In the genomic region with DNA sequence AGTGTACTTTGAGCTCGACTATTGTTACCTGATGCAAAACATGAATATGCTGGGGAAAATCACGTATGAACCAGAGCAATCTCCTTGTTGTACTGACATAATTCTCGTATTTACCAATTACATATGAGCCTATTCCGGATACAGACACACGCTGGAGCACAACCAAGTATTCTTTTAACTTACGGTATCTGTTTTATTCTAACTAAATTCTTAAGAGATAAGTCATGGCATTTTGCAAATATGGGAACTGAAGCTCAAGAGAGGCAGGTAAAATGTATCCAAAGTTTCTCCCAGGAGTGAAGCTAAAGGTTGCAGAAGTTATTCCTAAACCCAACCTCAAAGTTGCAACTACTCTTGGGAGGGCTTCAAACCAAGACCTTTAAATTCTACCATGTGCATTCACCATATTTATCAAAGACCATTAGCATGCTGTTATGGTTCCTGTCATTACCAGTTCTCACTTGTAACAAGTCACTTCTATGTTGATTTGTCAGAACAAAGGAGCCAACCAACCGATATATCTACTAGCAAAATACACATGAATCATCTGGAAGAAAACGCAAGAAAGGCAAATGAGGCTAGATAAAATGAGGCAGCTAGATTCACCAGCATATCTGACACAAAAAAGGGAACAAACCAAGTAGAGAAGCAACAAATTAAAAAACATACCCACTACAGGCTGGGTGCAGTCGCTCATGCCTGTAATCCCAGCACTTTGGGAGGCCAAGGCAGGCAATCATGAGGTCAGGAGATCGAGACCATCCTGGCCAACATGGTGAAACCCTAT, we compare ENCODE assay signal across 14 cellular contexts. TPM values are rescaled to one million over a fixed set of nuclear protein-coding genes. Genes with fewer than 3 reads are reported as not detected.
DNase-seq lines count a peak whose midpoint lies in the region; ATAC-seq and TF ChIP-seq lines count a peak whose summit lies in the region.
"Had no signal": no experiment of that assay in that cellular context is flagged by ENCODE, and none has a peak within 500 bp of the region (broad histone marks: within the 10 kb centered on the region; RNA-seq: fewer than 3 reads in every experiment).

No MANE protein-coding gene starts in this region.

- H3K9me2 ChIP-seq in SU-DHL-6 (replicated peaks; ENCODE audit: insufficient read depth, low read length): no peaks in the 10 kb centered on the region

- H3K27me3 ChIP-seq in SU-DHL-6 (ENCODE audit: low read length): no peaks in the 10 kb centered on the region
- H3K27me3 ChIP-seq in smooth muscle cell (ENCODE audit: low read depth): no peaks in the 10 kb centered on the region
- H3K27me3 ChIP-seq: hepatocyte, vagina had no signal

- peaks cover 7% of the 10 kb centered on the region for H3K4me1 ChIP-seq in smooth muscle cell (ENCODE audit: low read depth)

- no peaks in the 10 kb centered on the region for H3K27me3 Mint-ChIP-seq in activated T-cell treated with anti-CD3 and anti-CD28 coated beads, Interleukin-2, amount 50 U/mL, for 4 hours (ENCODE audit: low read depth)

- H3K36me3 Mint-ChIP-seq in activated T-cell treated with anti-CD3 and anti-CD28 coated beads, Interleukin-2, amount 50 U/mL, for 4 hours (ENCODE audit: insufficient read depth): peaks cover 17% of the 10 kb centered on the region

- intact Hi-C loops in posterior vena cava (cut with DNase I): loop anchor here in 1 of 2 donors (10.0 kb wide), 1 partner anchor 115 kb away; no protein-coding TSS in a partner anchor

- no peak overlapping the region for H2AFZ ChIP-seq in SU-DHL-6 (ENCODE audit: low read depth, low read length, severe bottlenecking)
- no peak overlapping the region for H2AFZ ChIP-seq in smooth muscle cell (ENCODE audit: low read depth)
- H2AFZ ChIP-seq: hepatocyte had no signal

- DNase-seq in activated T-cell treated with anti-CD3 and anti-CD28 coated beads, Interleukin-2, amount 50 U/mL, for 4 hours: no peak
- DNase-seq in activated T-cell treated with anti-CD3 and anti-CD28 coated beads for 4 hours (no peak), epithelial cell of proximal tubule (ENCODE audit: low read depth) (peak; percentile 42), smooth muscle cell (lab: John Stamatoyannopoulos, UW; ENCODE audit: unreplicated experiment) (no peak), 8988T (no peak), nucleus accumbens (lab: John Stamatoyannopoulos, UW) (no peak), posterior vena cava (ENCODE audit: low spot score) (no peak)
- DNase-seq: left ventricle myocardium superior; NCI-H226; occipital lobe; stimulated activated CD8-positive, alpha-beta memory T cell treated with anti-CD3 and anti-CD28 coated beads, Interleukin-4, amount 100 ng/mL, for 48 hours had no signal

- H3K4me1 Mint-ChIP-seq in activated T-cell treated with anti-CD3 and anti-CD28 coated beads, Interleukin-2, amount 50 U/mL, for 4 hours (ENCODE audit: low read depth): peaks cover 68% of the 10 kb centered on the region

- 0 out of 2 replicates have a peak, but pooled peaks cover 3% of the 10 kb centered on the region for H3K36me3 ChIP-seq in SU-DHL-6 (ENCODE audit: low read length)
- H3K36me3 ChIP-seq in smooth muscle cell (ENCODE audit: low read depth): no peaks in the 10 kb centered on the region
- H3K36me3 ChIP-seq: vagina had no signal

- ATAC-seq in activated T-cell treated with anti-CD3 and anti-CD28 coated beads, Interleukin-2, amount 50 U/mL, for 4 hours: peak; percentile 52 to 55
- ATAC-seq: left ventricle myocardium superior had no signal

- H3F3A ChIP-seq in SU-DHL-6 (ENCODE audit: insufficient read depth) (peaks cover 64% of the 10 kb centered on the region), smooth muscle cell (ENCODE audit: low read depth) (no peaks in the 10 kb centered on the region)

- no peak overlapping the region for H3K9ac ChIP-seq in SU-DHL-6 (ENCODE audit: low read length)
- no peak overlapping the region for H3K9ac ChIP-seq in smooth muscle cell (ENCODE audit: low read depth)

- H3K9me3 Mint-ChIP-seq in activated T-cell treated with anti-CD3 and anti-CD28 coated beads, Interleukin-2, amount 50 U/mL, for 4 hours: no peaks in the 10 kb centered on the region

- H3K4me3 ChIP-seq in SU-DHL-6 (ENCODE audit: insufficient read depth, low read length, poor library complexity, severe bottlenecking) (no peak overlapping the region), epithelial cell of proximal tubule (ENCODE audit: low read depth, low read length) (no peak overlapping the region), smooth muscle cell (no peak overlapping the region)
- H3K4me3 ChIP-seq: hepatocyte, vagina had no signal

- peak overlapping the region; percentile 52 for H3K4me2 ChIP-seq in SU-DHL-6 (ENCODE audit: low read depth, low read length, poor library complexity, severe bottlenecking)
- no peak overlapping the region for H3K4me2 ChIP-seq in smooth muscle cell
- H3K4me2 ChIP-seq: hepatocyte had no signal

- H3K27ac ChIP-seq in SU-DHL-6 (ENCODE audit: low read depth, low read length) (peak overlapping the region; percentile 68), smooth muscle cell (ENCODE audit: low read depth) (peak overlapping the region; percentile 51)
- H3K27ac ChIP-seq: vagina had no signal

- no peak for TF ChIP-seq CTCF in SU-DHL-6 (IDR thresholded peaks at IDR 0.05; ENCODE audit: insufficient read depth, low read length, poor library complexity, severe bottlenecking)
- TF ChIP-seq CTCF in epithelial cell of proximal tubule (conservative IDR thresholded peaks at IDR 0.05; ENCODE audit: low read depth, low read length): no peak
- no peak for TF ChIP-seq CTCF in smooth muscle cell (IDR thresholded peaks at IDR 0.05; ENCODE audit: borderline replicate concordance, insufficient read depth, poor library complexity, severe bottlenecking)

- 85% methylated on average over 10 of the region's 10 CpGs for WGBS in smooth muscle cell (ENCODE audit: low lambda C conversion rate)

- peaks cover 28% of the 10 kb centered on the region for H4K20me1 ChIP-seq in SU-DHL-6 (ENCODE audit: low read depth, low read length)
- H4K20me1 ChIP-seq in smooth muscle cell (ENCODE audit: low read depth): peaks cover 100% of the 10 kb centered on the region

- no peak overlapping the region for H3K4me3 Mint-ChIP-seq in activated T-cell treated with anti-CD3 and anti-CD28 coated beads, Interleukin-2, amount 50 U/mL, for 4 hours

- H3K9me3 ChIP-seq in SU-DHL-6 (ENCODE audit: insufficient read depth, low read length): no peaks in the 10 kb centered on the region
- no peaks in the 10 kb centered on the region for H3K9me3 ChIP-seq in smooth muscle cell (replicated peaks; ENCODE audit: low read depth)
- H3K9me3 ChIP-seq: vagina had no signal

- H3K79me2 ChIP-seq in SU-DHL-6 (ENCODE audit: insufficient read depth, low read length): peaks cover 100% of the 10 kb centered on the region
- H3K79me2 ChIP-seq in smooth muscle cell (ENCODE audit: low read depth): peaks cover 100% of the 10 kb centered on the region

RNA-seq across cellular contexts. Expression of gene TBL1XR1, which starts 17.8 kb away (rescaled TPM):
- total RNA-seq in activated T-cell treated with anti-CD3 and anti-CD28 coated beads, Interleukin-2, amount 50 U/mL, for 4 hours: 100 to 1,000 TPM; 141 to 161 (median 154) TPM
- total RNA-seq in epithelial cell of proximal tubule: 61.2 and 68.3 TPM in 2 replicates
- 115 and 223 TPM in 2 replicates for total RNA-seq in smooth muscle cell
- polyA plus RNA-seq in smooth muscle cell: 19.9 and 26.7 TPM in 2 replicates
- total RNA-seq in posterior vena cava: 100 to 1,000 TPM; 126 to 146 TPM
